ENCODE assay signal across 26 cellular contexts in genomic region chr6:144268821-144269220, GRCh38.
"Had no signal": no experiment of that assay in that cellular context is flagged by ENCODE, and none has a peak within 500 bp of the region (broad histone marks: within the 10 kb centered on the region; RNA-seq: fewer than 3 reads in every experiment).

No MANE protein-coding gene starts in this region.

- H3K27me3 Mint-ChIP-seq: activated CD4-positive, alpha-beta memory T cell treated with anti-CD3 and anti-CD28 coated beads, Interleukin-2, amount 10 ng/mL, durations not matched to agents 7 days and 5 days; activated CD4-positive, alpha-beta T cell treated with anti-CD3 and anti-CD28 coated beads for 36 hours; activated naive CD8-positive, alpha-beta T cell treated with anti-CD3 and anti-CD28 coated beads, Interleukin-2, amount 10 ng/mL, durations not matched to agents 7 days and 5 days; activated T-helper 17 cell treated with anti-CD3 and anti-CD28 coated beads, Interleukin-2, amount 50 U/mL, for 72 hours; T-cell had no signal

- H3K36me3 Mint-ChIP-seq: T-cell had no signal

- H3K9ac ChIP-seq: KMS-11 had no signal

- H3K9me3 Mint-ChIP-seq: activated T-helper 17 cell treated with anti-CD3 and anti-CD28 coated beads, Interleukin-2, amount 50 U/mL, for 72 hours; T-cell had no signal

- H3K4me3 Mint-ChIP-seq: activated CD4-positive, alpha-beta memory T cell treated with anti-CD3 and anti-CD28 coated beads, Interleukin-2, amount 10 ng/mL, durations not matched to agents 7 days and 5 days; activated CD4-positive, alpha-beta T cell treated with anti-CD3 and anti-CD28 coated beads for 36 hours; activated naive CD8-positive, alpha-beta T cell treated with anti-CD3 and anti-CD28 coated beads, Interleukin-2, amount 10 ng/mL, durations not matched to agents 7 days and 5 days; activated T-helper 17 cell treated with anti-CD3 and anti-CD28 coated beads, Interleukin-2, amount 50 U/mL, for 72 hours; T-cell had no signal

- H3K27ac ChIP-seq: breast epithelium, KMS-11 had no signal

- H3K4me3 ChIP-seq: breast epithelium had no signal

- H3K27ac Mint-ChIP-seq: activated CD4-positive, alpha-beta memory T cell treated with anti-CD3 and anti-CD28 coated beads, Interleukin-2, amount 10 ng/mL, durations not matched to agents 7 days and 5 days; activated CD4-positive, alpha-beta T cell treated with anti-CD3 and anti-CD28 coated beads for 36 hours; activated naive CD8-positive, alpha-beta T cell treated with anti-CD3 and anti-CD28 coated beads, Interleukin-2, amount 10 ng/mL, durations not matched to agents 7 days and 5 days; activated T-helper 17 cell treated with anti-CD3 and anti-CD28 coated beads, Interleukin-2, amount 50 U/mL, for 72 hours; T-cell had no signal

- H3K9me3 ChIP-seq: breast epithelium had no signal

- H3K27me3 ChIP-seq: breast epithelium had no signal

- H3K4me1 Mint-ChIP-seq: activated CD4-positive, alpha-beta memory T cell treated with anti-CD3 and anti-CD28 coated beads, Interleukin-2, amount 10 ng/mL, durations not matched to agents 7 days and 5 days; activated CD4-positive, alpha-beta T cell treated with anti-CD3 and anti-CD28 coated beads for 36 hours; activated naive CD8-positive, alpha-beta T cell treated with anti-CD3 and anti-CD28 coated beads, Interleukin-2, amount 10 ng/mL, durations not matched to agents 7 days and 5 days; activated T-helper 17 cell treated with anti-CD3 and anti-CD28 coated beads, Interleukin-2, amount 50 U/mL, for 72 hours; T-cell had no signal

- DNase-seq: activated CD4-positive, alpha-beta memory T cell treated with anti-CD3 and anti-CD28 coated beads, Interleukin-2, amount 10 ng/mL, durations not matched to agents 7 days and 5 days; activated CD4-positive, alpha-beta T cell treated with anti-CD3 and anti-CD28 coated beads for 36 hours; activated CD4-positive, alpha-beta T cell treated with anti-CD3 and anti-CD28 coated beads, Interleukin-2, amount 50 U/mL, for 1 hour; activated CD4-positive, CD25-positive, alpha-beta regulatory T cell; activated gamma-delta T cell treated with Interleukin-2 at 50 U/mL for 16 hours; activated naive CD4-positive, alpha-beta T cell treated with anti-CD3 and anti-CD28 coated beads, Interleukin-2, amount 50 U/mL, for 16 hours; activated naive CD8-positive, alpha-beta T cell treated with anti-CD3 and anti-CD28 coated beads, Interleukin-2, amount 10 ng/mL, durations not matched to agents 7 days and 5 days; activated T-cell treated with anti-CD3 and anti-CD28 coated beads for 4 hours; activated T-cell treated with anti-CD3 and anti-CD28 coated beads, Interleukin-2, amount 50 U/mL, for 48 hours; aorta; caudate nucleus; NCI-H1092 treated with DMSO at 0.1 percent for 48 hours; NCI-H1417 treated with DMSO at 0.1 percent for 48 hours; NCI-H1694; NCI-H2029; NCI-H2107; NCI-H345; NCI-H510A treated with DMSO at 0.1 percent for 48 hours; PC-3; SHP77 treated with DMSO at 0.1 percent for 48 hours; T-cell; T-helper 2 cell; T1000 had no signal

- H3K36me3 ChIP-seq: breast epithelium had no signal
